8 cellular contexts compared by ENCODE assay signal in the genomic region with DNA sequence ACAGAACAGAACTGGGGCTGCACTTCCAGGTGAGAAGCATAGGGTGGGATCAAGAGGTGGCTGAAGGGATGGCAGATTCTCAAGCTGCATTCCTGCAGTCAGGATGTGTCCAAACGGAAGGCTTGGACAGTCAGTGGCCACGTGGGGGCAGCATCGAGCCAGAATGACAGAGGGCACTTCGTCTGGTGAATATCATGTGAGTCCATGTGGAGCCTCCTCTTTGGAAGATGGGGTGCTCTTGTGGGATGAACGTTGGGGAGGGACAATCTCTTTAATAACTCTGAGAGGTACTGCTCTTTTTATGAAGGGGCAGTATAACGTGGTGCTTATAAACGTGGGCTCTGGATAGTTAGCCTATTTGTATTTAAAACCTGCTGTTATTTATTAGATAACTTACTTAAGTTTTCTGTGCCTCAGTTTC.
DNase-seq lines count a peak whose midpoint lies in the region; ATAC-seq and TF ChIP-seq lines count a peak whose summit lies in the region.

No MANE protein-coding gene starts in this region.

- intact Hi-C loops in mucosa of descending colon (cut with DNase I, micrococcal nuclease): loop anchor here (5.0 to 10.0 kb wide), 4 partner anchors 293 to 485 kb away; no protein-coding TSS in a partner anchor

- DNase-seq in Caki2 (ENCODE audit: low read depth) (peak; percentile 51), HFF-Myc (ENCODE audit: extremely low read depth, low read depth) (peak; percentile 32), NCI-H748 (lab: John Stamatoyannopoulos, UW; ENCODE audit: unreplicated experiment) (peak; percentile 63), endodermal cell (peak; percentile 97), mucosa of descending colon (peak; percentile 79 to 89 (median 85))
- peak in 2 of 3 experiments; percentile 62 to 65 for DNase-seq in activated CD8-positive, alpha-beta memory T cell treated with anti-CD3 and anti-CD28 coated beads for 48 hours (ENCODE audit: low read depth in 2 of 3, low spot score in 2 of 3)
- peak; percentile 88 for DNase-seq in stimulated activated CD8-positive, alpha-beta memory T cell treated with anti-CD3 and anti-CD28 coated beads, Interleukin-4, amount 100 ng/mL, for 48 hours

- no peaks in the 10 kb centered on the region for H3K36me3 Mint-ChIP-seq in endodermal cell (ENCODE audit: low read depth)

- H3K27ac Mint-ChIP-seq in endodermal cell: no peak overlapping the region

- H3K4me1 Mint-ChIP-seq in endodermal cell: peaks cover 24% of the 10 kb centered on the region

- peaks cover 7% of the 10 kb centered on the region for H3K27me3 Mint-ChIP-seq in endodermal cell (ENCODE audit: insufficient read depth)

- peaks cover 7% of the 10 kb centered on the region for H3K4me1 ChIP-seq in endodermal cell (ENCODE audit: control insufficient read depth, insufficient read depth, low read length)
- peaks cover 13% of the 10 kb centered on the region for H3K4me1 ChIP-seq in mucosa of descending colon (ENCODE audit: low read depth)

- H3K9me3 Mint-ChIP-seq in endodermal cell: no peaks in the 10 kb centered on the region

- H3K27me3 ChIP-seq in endodermal cell (ENCODE audit: control insufficient read depth, insufficient read depth, low read length, poor library complexity, severe bottlenecking): peaks cover 11% of the 10 kb centered on the region

- TF ChIP-seq CTCF in HFF-Myc (IDR thresholded peaks at IDR 0.05; ENCODE audit: low read depth, low read length, missing control alignments) (peak; percentile 93), endodermal cell (conservative IDR thresholded peaks at IDR 0.05) (peak; percentile 98), mucosa of descending colon (IDR thresholded peaks at IDR 0.05) (peak; percentile 55)

- H3K9me3 ChIP-seq in endodermal cell (ENCODE audit: control insufficient read depth, low read length): no peaks in the 10 kb centered on the region
- no peaks in the 10 kb centered on the region for H3K9me3 ChIP-seq in mucosa of descending colon

- H3K4me3 Mint-ChIP-seq in endodermal cell: no peak overlapping the region

- H3K27ac ChIP-seq in endodermal cell (ENCODE audit: low read depth, low read length): no peak overlapping the region

- no peaks in the 10 kb centered on the region for H3K36me3 ChIP-seq in endodermal cell (ENCODE audit: control insufficient read depth, insufficient read depth, low read length)
- no peaks in the 10 kb centered on the region for H3K36me3 ChIP-seq in mucosa of descending colon (ENCODE audit: low read depth)

- no peak overlapping the region for H3K4me3 ChIP-seq in HFF-Myc (replicated peaks; ENCODE audit: low read depth, low read length)
- H3K4me3 ChIP-seq in endodermal cell (ENCODE audit: low read length): no peak overlapping the region
- no peak overlapping the region for H3K4me3 ChIP-seq in mucosa of descending colon

- no peak overlapping the region for H3K9ac ChIP-seq in endodermal cell (ENCODE audit: extremely low read depth, low read length, poor library complexity, severe bottlenecking)

- peak; percentile 71 for ATAC-seq in mucosa of descending colon
- no peak for ATAC-seq in HG03354 (IDR thresholded peaks at IDR 0.05; ENCODE audit: poor library complexity, severe bottlenecking, unreplicated experiment)

- 0 to 10% methylated on average over 4 to 7 of the region's 7 CpGs for WGBS in endodermal cell (ENCODE audit: insufficient coverage in 1 of 2, insufficient read length in 1 of 2), 2 experiments

- in situ Hi-C loops in Caki2 (cut with HindIII; ENCODE audit: low pct_unique_long_range_greater_than_20kb, low sequenced_read_pairs): no loop called here

Comparison
In these comparisons a context has a peak if more than half of its experiments do, and no peak if none do; other contexts are left out.
1. DNase-seq: peak in every context shown above with its lines; median percentile 97 in endodermal cell; 88 in stimulated activated CD8-positive, alpha-beta memory T cell treated with anti-CD3 and anti-CD28 coated beads, Interleukin-4, amount 100 ng/mL, for 48 hours; 85 in mucosa of descending colon; 64 in activated CD8-positive, alpha-beta memory T cell treated with anti-CD3 and anti-CD28 coated beads for 48 hours; 63 in NCI-H748; 51 in Caki2; 32 in HFF-Myc.